In the genomic region with DNA sequence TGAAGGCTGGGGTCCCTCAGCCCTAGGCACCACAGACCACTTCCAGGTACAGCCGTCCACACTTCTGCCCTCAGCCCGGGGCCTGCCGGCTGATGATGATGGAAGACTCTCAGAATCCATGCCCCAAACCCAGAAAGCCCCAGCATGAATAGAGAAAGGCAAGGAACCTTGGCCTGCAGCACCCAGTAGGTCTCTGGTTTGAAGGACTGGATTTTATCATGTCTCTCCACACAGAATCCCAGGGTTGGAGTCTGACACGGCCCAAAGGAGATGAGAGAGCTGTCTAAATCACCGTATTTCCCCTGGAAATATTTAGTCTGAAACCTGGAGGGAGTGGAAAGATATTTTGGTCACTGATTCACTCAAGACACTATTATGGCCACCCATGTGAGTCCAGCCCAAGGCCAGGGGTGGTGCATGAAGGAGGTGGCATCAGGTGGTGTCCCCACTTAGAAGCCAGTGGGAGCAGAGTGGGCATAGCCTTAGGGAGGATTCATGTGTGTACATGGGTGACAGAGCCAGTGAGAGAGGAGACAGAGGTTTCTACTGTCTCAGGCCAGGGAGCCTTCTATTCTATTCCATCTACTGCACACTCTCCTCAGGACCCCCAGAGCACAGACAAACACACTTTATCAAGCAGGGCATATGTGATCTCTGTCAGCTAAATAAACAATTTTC, we compare ENCODE assay signal across 1 cellular context.
TF ChIP-seq lines count a peak whose summit lies in the region.

No MANE protein-coding gene starts in this region.

TF ChIP-seq in K562, 482 proteins besides CTCF, POLR2A, EP300 and RAD21 (continues in another document):
- TF ChIP-seq, protein P1, sequence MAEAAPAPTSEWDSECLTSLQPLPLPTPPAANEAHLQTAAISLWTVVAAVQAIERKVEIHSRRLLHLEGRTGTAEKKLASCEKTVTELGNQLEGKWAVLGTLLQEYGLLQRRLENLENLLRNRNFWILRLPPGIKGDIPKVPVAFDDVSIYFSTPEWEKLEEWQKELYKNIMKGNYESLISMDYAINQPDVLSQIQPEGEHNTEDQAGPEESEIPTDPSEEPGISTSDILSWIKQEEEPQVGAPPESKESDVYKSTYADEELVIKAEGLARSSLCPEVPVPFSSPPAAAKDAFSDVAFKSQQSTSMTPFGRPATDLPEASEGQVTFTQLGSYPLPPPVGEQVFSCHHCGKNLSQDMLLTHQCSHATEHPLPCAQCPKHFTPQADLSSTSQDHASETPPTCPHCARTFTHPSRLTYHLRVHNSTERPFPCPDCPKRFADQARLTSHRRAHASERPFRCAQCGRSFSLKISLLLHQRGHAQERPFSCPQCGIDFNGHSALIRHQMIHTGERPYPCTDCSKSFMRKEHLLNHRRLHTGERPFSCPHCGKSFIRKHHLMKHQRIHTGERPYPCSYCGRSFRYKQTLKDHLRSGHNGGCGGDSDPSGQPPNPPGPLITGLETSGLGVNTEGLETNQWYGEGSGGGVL (CRISPR knock-in tag; IDR thresholded peaks at IDR 0.05), result no peak
- TF ChIP-seq, protein P2, sequence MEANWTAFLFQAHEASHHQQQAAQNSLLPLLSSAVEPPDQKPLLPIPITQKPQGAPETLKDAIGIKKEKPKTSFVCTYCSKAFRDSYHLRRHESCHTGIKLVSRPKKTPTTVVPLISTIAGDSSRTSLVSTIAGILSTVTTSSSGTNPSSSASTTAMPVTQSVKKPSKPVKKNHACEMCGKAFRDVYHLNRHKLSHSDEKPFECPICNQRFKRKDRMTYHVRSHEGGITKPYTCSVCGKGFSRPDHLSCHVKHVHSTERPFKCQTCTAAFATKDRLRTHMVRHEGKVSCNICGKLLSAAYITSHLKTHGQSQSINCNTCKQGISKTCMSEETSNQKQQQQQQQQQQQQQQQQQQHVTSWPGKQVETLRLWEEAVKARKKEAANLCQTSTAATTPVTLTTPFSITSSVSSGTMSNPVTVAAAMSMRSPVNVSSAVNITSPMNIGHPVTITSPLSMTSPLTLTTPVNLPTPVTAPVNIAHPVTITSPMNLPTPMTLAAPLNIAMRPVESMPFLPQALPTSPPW (CRISPR knock-in tag; IDR thresholded peaks at IDR 0.05), result no peak
- TF ChIP-seq ZBTB17 (CRISPR knock-in tag; IDR thresholded peaks at IDR 0.05) (no peak), ARID1B (IDR thresholded peaks at IDR 0.05) (no peak), SMAD1 (IDR thresholded peaks at IDR 0.05; ENCODE audit: low read depth, low read length, partially characterized antibody) (no peak), ZNF586 (CRISPR knock-in tag; conservative IDR thresholded peaks at IDR 0.05) (0 out of 2 replicates have a peak, but pooled peaks have one; percentile 16), SETDB1 (IDR thresholded peaks at IDR 0.05; ENCODE audit: low read length) (no peak), PURB (CRISPR knock-in tag; IDR thresholded peaks at IDR 0.05; ENCODE audit: low read depth) (no peak), ZFPM2 (CRISPR knock-in tag; IDR thresholded peaks at IDR 0.05) (no peak), RCOR1 (IDR thresholded peaks at IDR 0.05; ENCODE audit: borderline replicate concordance in 1 of 2, low read depth in 2 of 2, low read length in 2 of 2) (0 out of 4 replicates have a peak, but pooled peaks of 1 of the 2 experiments have one; percentile 16), PHB2 (IDR thresholded peaks at IDR 0.05; ENCODE audit: low read depth) (no peak), KLF1 (tag; IDR thresholded peaks at IDR 0.05) (no peak), ETV6 (IDR thresholded peaks at IDR 0.05; ENCODE audit: borderline replicate concordance in 1 of 2, low read depth in 2 of 2, low read length in 1 of 2) (no peak), ETV6 (CRISPR knock-in tag; IDR thresholded peaks at IDR 0.05; ENCODE audit: borderline replicate concordance) (no peak), ZEB2 (IDR thresholded peaks at IDR 0.05) (no peak), ZNF778 (CRISPR knock-in tag; IDR thresholded peaks at IDR 0.05) (no peak), XRCC5 (IDR thresholded peaks at IDR 0.05; ENCODE audit: low read depth, low read length) (no peak), FUS (optimal IDR thresholded peaks at IDR 0.05; ENCODE audit: low read depth, low read length) (no peak), ZNF133 (CRISPR knock-in tag; IDR thresholded peaks at IDR 0.05) (no peak), PTRF (tag; IDR thresholded peaks at IDR 0.05) (no peak), ELF1 (tag; IDR thresholded peaks at IDR 0.05) (no peak), ZNF436 (CRISPR knock-in tag; IDR thresholded peaks at IDR 0.05) (peak; percentile 13; the same call in 1 of the 2 replicates), ETV1 (tag; conservative IDR thresholded peaks at IDR 0.05; ENCODE audit: low read depth) (no peak), MBD2 (IDR thresholded peaks at IDR 0.05; ENCODE audit: borderline replicate concordance, low read depth) (no peak), CBFA2T3 (IDR thresholded peaks at IDR 0.05) (no peak), HNRNPH1 (optimal IDR thresholded peaks at IDR 0.05; ENCODE audit: low read depth, low read length) (no peak), ZBTB7A (IDR thresholded peaks at IDR 0.05; ENCODE audit: borderline replicate concordance, control insufficient read depth, low read depth, low read length) (0 out of 2 replicates have a peak, but pooled peaks have one; percentile 33), MAZ (CRISPR knock-in tag; conservative IDR thresholded peaks at IDR 0.05 in 1 of 2, IDR thresholded peaks at IDR 0.05 in 1 of 2) (no peak), SNRNP70 (optimal IDR thresholded peaks at IDR 0.05; ENCODE audit: low read depth, low read length) (no peak)
- TF ChIP-seq, protein P3, sequence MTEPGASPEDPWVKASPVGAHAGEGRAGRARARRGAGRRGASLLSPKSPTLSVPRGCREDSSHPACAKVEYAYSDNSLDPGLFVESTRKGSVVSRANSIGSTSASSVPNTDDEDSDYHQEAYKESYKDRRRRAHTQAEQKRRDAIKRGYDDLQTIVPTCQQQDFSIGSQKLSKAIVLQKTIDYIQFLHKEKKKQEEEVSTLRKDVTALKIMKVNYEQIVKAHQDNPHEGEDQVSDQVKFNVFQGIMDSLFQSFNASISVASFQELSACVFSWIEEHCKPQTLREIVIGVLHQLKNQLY (CRISPR knock-in tag; conservative IDR thresholded peaks at IDR 0.05), result 0 out of 4 replicates have a peak, but pooled peaks of 1 of the 2 experiments have one; percentile 1
- TF ChIP-seq, protein P4, sequence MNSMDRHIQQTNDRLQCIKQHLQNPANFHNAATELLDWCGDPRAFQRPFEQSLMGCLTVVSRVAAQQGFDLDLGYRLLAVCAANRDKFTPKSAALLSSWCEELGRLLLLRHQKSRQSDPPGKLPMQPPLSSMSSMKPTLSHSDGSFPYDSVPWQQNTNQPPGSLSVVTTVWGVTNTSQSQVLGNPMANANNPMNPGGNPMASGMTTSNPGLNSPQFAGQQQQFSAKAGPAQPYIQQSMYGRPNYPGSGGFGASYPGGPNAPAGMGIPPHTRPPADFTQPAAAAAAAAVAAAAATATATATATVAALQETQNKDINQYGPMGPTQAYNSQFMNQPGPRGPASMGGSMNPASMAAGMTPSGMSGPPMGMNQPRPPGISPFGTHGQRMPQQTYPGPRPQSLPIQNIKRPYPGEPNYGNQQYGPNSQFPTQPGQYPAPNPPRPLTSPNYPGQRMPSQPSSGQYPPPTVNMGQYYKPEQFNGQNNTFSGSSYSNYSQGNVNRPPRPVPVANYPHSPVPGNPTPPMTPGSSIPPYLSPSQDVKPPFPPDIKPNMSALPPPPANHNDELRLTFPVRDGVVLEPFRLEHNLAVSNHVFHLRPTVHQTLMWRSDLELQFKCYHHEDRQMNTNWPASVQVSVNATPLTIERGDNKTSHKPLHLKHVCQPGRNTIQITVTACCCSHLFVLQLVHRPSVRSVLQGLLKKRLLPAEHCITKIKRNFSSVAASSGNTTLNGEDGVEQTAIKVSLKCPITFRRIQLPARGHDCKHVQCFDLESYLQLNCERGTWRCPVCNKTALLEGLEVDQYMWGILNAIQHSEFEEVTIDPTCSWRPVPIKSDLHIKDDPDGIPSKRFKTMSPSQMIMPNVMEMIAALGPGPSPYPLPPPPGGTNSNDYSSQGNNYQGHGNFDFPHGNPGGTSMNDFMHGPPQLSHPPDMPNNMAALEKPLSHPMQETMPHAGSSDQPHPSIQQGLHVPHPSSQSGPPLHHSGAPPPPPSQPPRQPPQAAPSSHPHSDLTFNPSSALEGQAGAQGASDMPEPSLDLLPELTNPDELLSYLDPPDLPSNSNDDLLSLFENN (IDR thresholded peaks at IDR 0.05; ENCODE audit: low read depth in 2 of 2, low read length in 2 of 2), result peak in 1 of 2 experiments; percentile 19; a peak in 1 of 4 replicates
- TF ChIP-seq, protein P5, sequence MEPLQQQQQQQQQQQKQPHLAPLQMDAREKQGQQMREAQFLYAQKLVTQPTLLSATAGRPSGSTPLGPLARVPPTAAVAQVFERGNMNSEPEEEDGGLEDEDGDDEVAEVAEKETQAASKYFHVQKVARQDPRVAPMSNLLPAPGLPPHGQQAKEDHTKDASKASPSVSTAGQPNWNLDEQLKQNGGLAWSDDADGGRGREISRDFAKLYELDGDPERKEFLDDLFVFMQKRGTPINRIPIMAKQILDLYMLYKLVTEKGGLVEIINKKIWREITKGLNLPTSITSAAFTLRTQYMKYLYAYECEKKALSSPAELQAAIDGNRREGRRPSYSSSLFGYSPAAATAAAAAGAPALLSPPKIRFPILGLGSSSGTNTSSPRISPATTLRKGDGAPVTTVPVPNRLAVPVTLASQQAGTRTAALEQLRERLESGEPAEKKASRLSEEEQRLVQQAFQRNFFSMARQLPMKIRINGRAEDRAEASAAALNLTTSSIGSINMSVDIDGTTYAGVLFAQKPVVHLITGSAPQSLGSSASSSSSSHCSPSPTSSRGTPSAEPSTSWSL (CRISPR knock-in tag; IDR thresholded peaks at IDR 0.05; ENCODE audit: borderline replicate concordance), result peak; percentile 19; the same call in 1 of the 2 replicates
- TF ChIP-seq, protein P6, sequence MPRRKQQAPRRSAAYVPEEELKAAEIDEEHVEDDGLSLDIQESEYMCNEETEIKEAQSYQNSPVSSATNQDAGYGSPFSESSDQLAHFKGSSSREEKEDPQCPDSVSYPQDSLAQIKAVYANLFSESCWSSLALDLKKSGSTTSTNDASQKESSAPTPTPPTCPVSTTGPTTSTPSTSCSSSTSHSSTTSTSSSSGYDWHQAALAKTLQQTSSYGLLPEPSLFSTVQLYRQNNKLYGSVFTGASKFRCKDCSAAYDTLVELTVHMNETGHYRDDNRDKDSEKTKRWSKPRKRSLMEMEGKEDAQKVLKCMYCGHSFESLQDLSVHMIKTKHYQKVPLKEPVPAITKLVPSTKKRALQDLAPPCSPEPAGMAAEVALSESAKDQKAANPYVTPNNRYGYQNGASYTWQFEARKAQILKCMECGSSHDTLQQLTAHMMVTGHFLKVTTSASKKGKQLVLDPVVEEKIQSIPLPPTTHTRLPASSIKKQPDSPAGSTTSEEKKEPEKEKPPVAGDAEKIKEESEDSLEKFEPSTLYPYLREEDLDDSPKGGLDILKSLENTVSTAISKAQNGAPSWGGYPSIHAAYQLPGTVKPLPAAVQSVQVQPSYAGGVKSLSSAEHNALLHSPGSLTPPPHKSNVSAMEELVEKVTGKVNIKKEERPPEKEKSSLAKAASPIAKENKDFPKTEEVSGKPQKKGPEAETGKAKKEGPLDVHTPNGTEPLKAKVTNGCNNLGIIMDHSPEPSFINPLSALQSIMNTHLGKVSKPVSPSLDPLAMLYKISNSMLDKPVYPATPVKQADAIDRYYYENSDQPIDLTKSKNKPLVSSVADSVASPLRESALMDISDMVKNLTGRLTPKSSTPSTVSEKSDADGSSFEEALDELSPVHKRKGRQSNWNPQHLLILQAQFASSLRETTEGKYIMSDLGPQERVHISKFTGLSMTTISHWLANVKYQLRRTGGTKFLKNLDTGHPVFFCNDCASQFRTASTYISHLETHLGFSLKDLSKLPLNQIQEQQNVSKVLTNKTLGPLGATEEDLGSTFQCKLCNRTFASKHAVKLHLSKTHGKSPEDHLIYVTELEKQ (CRISPR knock-in tag; IDR thresholded peaks at IDR 0.05), result no peak
- TF ChIP-seq, protein P7, sequence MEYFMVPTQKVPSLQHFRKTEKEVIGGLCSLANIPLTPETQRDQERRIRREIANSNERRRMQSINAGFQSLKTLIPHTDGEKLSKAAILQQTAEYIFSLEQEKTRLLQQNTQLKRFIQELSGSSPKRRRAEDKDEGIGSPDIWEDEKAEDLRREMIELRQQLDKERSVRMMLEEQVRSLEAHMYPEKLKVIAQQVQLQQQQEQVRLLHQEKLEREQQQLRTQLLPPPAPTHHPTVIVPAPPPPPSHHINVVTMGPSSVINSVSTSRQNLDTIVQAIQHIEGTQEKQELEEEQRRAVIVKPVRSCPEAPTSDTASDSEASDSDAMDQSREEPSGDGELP (CRISPR knock-in tag; IDR thresholded peaks at IDR 0.05; ENCODE audit: borderline replicate concordance), result no peak
- TF ChIP-seq, protein P8, sequence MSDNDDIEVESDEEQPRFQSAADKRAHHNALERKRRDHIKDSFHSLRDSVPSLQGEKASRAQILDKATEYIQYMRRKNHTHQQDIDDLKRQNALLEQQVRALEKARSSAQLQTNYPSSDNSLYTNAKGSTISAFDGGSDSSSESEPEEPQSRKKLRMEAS (CRISPR knock-in tag; IDR thresholded peaks at IDR 0.05), result no peak
- TF ChIP-seq, protein P9, sequence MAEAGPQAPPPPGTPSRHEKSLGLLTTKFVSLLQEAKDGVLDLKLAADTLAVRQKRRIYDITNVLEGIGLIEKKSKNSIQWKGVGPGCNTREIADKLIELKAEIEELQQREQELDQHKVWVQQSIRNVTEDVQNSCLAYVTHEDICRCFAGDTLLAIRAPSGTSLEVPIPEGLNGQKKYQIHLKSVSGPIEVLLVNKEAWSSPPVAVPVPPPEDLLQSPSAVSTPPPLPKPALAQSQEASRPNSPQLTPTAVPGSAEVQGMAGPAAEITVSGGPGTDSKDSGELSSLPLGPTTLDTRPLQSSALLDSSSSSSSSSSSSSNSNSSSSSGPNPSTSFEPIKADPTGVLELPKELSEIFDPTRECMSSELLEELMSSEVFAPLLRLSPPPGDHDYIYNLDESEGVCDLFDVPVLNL (CRISPR knock-in tag; IDR thresholded peaks at IDR 0.05; ENCODE audit: low read depth), result no peak
- TF ChIP-seq, protein P10, sequence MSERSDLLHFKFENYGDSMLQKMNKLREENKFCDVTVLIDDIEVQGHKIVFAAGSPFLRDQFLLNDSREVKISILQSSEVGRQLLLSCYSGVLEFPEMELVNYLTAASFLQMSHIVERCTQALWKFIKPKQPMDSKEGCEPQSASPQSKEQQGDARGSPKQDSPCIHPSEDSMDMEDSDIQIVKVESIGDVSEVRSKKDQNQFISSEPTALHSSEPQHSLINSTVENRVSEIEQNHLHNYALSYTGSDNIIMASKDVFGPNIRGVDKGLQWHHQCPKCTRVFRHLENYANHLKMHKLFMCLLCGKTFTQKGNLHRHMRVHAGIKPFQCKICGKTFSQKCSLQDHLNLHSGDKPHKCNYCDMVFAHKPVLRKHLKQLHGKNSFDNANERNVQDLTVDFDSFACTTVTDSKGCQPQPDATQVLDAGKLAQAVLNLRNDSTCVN (CRISPR knock-in tag; IDR thresholded peaks at IDR 0.05), result 0 out of 2 replicates have a peak, but pooled peaks have one; percentile 71
- TF ChIP-seq, protein P11, sequence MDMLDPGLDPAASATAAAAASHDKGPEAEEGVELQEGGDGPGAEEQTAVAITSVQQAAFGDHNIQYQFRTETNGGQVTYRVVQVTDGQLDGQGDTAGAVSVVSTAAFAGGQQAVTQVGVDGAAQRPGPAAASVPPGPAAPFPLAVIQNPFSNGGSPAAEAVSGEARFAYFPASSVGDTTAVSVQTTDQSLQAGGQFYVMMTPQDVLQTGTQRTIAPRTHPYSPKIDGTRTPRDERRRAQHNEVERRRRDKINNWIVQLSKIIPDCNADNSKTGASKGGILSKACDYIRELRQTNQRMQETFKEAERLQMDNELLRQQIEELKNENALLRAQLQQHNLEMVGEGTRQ (CRISPR knock-in tag; IDR thresholded peaks at IDR 0.05), result no peak
- TF ChIP-seq, protein P12, sequence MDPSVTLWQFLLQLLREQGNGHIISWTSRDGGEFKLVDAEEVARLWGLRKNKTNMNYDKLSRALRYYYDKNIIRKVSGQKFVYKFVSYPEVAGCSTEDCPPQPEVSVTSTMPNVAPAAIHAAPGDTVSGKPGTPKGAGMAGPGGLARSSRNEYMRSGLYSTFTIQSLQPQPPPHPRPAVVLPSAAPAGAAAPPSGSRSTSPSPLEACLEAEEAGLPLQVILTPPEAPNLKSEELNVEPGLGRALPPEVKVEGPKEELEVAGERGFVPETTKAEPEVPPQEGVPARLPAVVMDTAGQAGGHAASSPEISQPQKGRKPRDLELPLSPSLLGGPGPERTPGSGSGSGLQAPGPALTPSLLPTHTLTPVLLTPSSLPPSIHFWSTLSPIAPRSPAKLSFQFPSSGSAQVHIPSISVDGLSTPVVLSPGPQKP (CRISPR knock-in tag; IDR thresholded peaks at IDR 0.05), result no peak
